Comparison of ENCODE assay signal across 1 cellular context in genomic region chr17:49762148-49762941, GRCh38.
TF ChIP-seq lines count a peak whose summit lies in the region.

No MANE protein-coding gene starts in this region.

TF ChIP-seq in HepG2, 621 proteins besides CTCF, POLR2A, EP300 and RAD21:
- no peak for TF ChIP-seq NFKBIZ (CRISPR knock-in tag; IDR thresholded peaks at IDR 0.05)
- TF ChIP-seq ZNF230 (CRISPR knock-in tag; IDR thresholded peaks at IDR 0.05): peak; percentile 17; the same call in 1 of the 2 replicates
- TF ChIP-seq ZNF17 (CRISPR knock-in tag; IDR thresholded peaks at IDR 0.05): no peak
- 0 out of 2 replicates have a peak, but pooled peaks have one; percentile 33 for TF ChIP-seq TRAFD1 (CRISPR knock-in tag; IDR thresholded peaks at IDR 0.05; ENCODE audit: borderline replicate concordance)
- TF ChIP-seq IRX3 (CRISPR knock-in tag; IDR thresholded peaks at IDR 0.05; ENCODE audit: borderline replicate concordance, low read depth): no peak
- no peak for TF ChIP-seq SYNCRIP (IDR thresholded peaks at IDR 0.05; ENCODE audit: insufficient read depth, low read depth, low read length)
- no peak for TF ChIP-seq ELF4 (CRISPR knock-in tag; IDR thresholded peaks at IDR 0.05; ENCODE audit: borderline replicate concordance)
- no peak for TF ChIP-seq PHB2 (IDR thresholded peaks at IDR 0.05; ENCODE audit: partially characterized antibody)
- no peak for TF ChIP-seq FOXP4 (CRISPR knock-in tag; IDR thresholded peaks at IDR 0.05)
- TF ChIP-seq YEATS2 (CRISPR knock-in tag; IDR thresholded peaks at IDR 0.05; ENCODE audit: borderline replicate concordance): no peak
- TF ChIP-seq TBX2 (CRISPR knock-in tag; IDR thresholded peaks at IDR 0.05; ENCODE audit: borderline replicate concordance): 0 out of 2 replicates have a peak, but pooled peaks have one; percentile 10
- TF ChIP-seq SPEN (CRISPR knock-in tag; IDR thresholded peaks at IDR 0.05; ENCODE audit: low read depth): no peak
- TF ChIP-seq ZNF205 (CRISPR knock-in tag; IDR thresholded peaks at IDR 0.05): no peak
